Comparison of ENCODE assay signal across 17 cellular contexts in genomic region chr5:14071433-14071832, GRCh38.
"Had no signal": no experiment of that assay in that cellular context is flagged by ENCODE, and none has a peak within 500 bp of the region (broad histone marks: within the 10 kb centered on the region; RNA-seq: fewer than 3 reads in every experiment).

No MANE protein-coding gene starts in this region.

- ATAC-seq: gastroesophageal sphincter, sciatic nerve, T-helper 17 cell had no signal

- H3K9me3 Mint-ChIP-seq: activated CD4-positive, alpha-beta memory T cell treated with anti-CD3 and anti-CD28 coated beads, Interleukin-2, amount 10 ng/mL, durations not matched to agents 7 days and 5 days; endodermal cell; stimulated activated naive CD8-positive, alpha-beta T cell treated with anti-CD3 and anti-CD28 coated beads, Interleukin-15, Interleukin-2, amounts not matched to agents 100 ng/mL and 50 ng/mL, for 24 hours had no signal

- H3K27me3 ChIP-seq: ascending aorta, cardiac muscle cell, gastroesophageal sphincter, suprapubic skin had no signal

- H3K4me1 ChIP-seq: ascending aorta, gastroesophageal sphincter, prostate gland, suprapubic skin had no signal

- H3K36me3 ChIP-seq: ascending aorta, cardiac muscle cell, gastroesophageal sphincter, prostate gland, spleen, suprapubic skin had no signal

- H3K4me3 Mint-ChIP-seq: activated CD4-positive, alpha-beta memory T cell treated with anti-CD3 and anti-CD28 coated beads, Interleukin-2, amount 10 ng/mL, durations not matched to agents 7 days and 5 days; endodermal cell; stimulated activated naive CD8-positive, alpha-beta T cell treated with anti-CD3 and anti-CD28 coated beads, Interleukin-15, Interleukin-2, amounts not matched to agents 100 ng/mL and 50 ng/mL, for 24 hours; T-helper 17 cell had no signal

- DNase-seq: activated CD4-positive, alpha-beta memory T cell treated with anti-CD3 and anti-CD28 coated beads, Interleukin-2, amount 10 ng/mL, durations not matched to agents 7 days and 5 days; activated CD4-positive, alpha-beta T cell treated with anti-CD3 and anti-CD28 coated beads for 4 hours; activated CD8-positive, alpha-beta memory T cell treated with anti-CD3 and anti-CD28 coated beads, Interleukin-2, amount 50 U/mL, for 4 hours; activated gamma-delta T cell treated with Interleukin-2 at 50 U/mL for 16 hours; dorsolateral prefrontal cortex; endodermal cell; erythroblast; islet precursor cell; spleen; T-helper 17 cell had no signal

- H3K27ac ChIP-seq: ascending aorta, cardiac muscle cell, dorsolateral prefrontal cortex, gastroesophageal sphincter, prostate gland, spleen, suprapubic skin had no signal

- H3K9me3 ChIP-seq: ascending aorta, gastroesophageal sphincter, prostate gland, suprapubic skin had no signal

- H3K4me1 Mint-ChIP-seq: activated CD4-positive, alpha-beta memory T cell treated with anti-CD3 and anti-CD28 coated beads, Interleukin-2, amount 10 ng/mL, durations not matched to agents 7 days and 5 days; endodermal cell; T-helper 17 cell had no signal

- H3K4me3 ChIP-seq: ascending aorta, cardiac muscle cell, dorsolateral prefrontal cortex, gastroesophageal sphincter, prostate gland, spleen, suprapubic skin had no signal

- H3K27ac Mint-ChIP-seq: activated CD4-positive, alpha-beta memory T cell treated with anti-CD3 and anti-CD28 coated beads, Interleukin-2, amount 10 ng/mL, durations not matched to agents 7 days and 5 days; endodermal cell; stimulated activated naive CD8-positive, alpha-beta T cell treated with anti-CD3 and anti-CD28 coated beads, Interleukin-15, Interleukin-2, amounts not matched to agents 100 ng/mL and 50 ng/mL, for 24 hours; T-helper 17 cell had no signal

- H3K27me3 Mint-ChIP-seq: activated CD4-positive, alpha-beta memory T cell treated with anti-CD3 and anti-CD28 coated beads, Interleukin-2, amount 10 ng/mL, durations not matched to agents 7 days and 5 days had no signal
